8 cellular contexts compared by ENCODE assay signal in the genomic region with DNA sequence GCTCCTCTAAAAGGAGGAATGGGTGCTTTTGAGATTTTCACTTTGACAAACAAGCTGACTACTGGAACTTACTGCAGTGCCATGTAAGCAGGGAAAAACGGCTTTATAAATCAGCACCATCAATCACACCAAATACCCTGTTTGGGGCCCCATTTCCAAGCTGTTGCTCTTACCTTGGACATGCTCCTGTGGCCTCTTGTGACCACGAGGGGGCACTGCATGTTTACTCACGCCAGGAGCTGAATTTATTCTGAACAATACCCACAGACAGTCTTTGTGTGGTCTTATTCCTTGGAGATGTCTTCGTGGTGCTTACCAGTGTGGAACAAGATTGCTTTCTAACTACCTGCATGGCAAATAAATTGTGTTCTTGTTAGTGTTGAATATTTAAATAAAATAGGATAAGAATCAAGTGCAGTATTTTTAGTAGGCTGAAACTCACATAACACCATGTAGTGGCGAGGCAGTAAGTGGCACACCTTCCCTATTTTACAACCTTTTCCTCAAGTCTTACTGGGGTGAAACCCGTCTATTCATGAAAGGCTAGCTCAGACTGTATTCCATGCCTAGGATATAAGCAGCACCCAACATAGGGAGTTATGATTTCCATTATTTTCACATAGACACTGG.
DNase-seq lines count a peak whose midpoint lies in the region; ATAC-seq, FAIRE-seq and TF ChIP-seq lines count a peak whose summit lies in the region.

No MANE protein-coding gene starts in this region.

- TF ChIP-seq EP300 in A549 (IDR thresholded peaks at IDR 0.05), result no peak

- WGBS in A549 (ENCODE audit: missing lambda C conversion rate), result 4% methylated on average over 6 of the region's 6 CpGs
- 35% methylated on average over 6 of the region's 6 CpGs for WGBS in prostate gland

- no peaks in the 10 kb centered on the region for H3K36me3 Mint-ChIP-seq in activated T-helper 1 cell treated with anti-CD3 and anti-CD28 coated beads, Interleukin-12 subunit alpha, Interleukin-12 subunit beta, Interleukin-2, Interleukin-4 antibody, amounts not matched to agents 30 ng/mL and 10 ng/mL and 1 ng/mL, durations not matched to agents 14 hours and 24 hours and 36 hours (ENCODE audit: low read depth)

- H3K9me3 Mint-ChIP-seq in activated T-helper 1 cell treated with anti-CD3 and anti-CD28 coated beads, Interleukin-12 subunit alpha, Interleukin-12 subunit beta, Interleukin-2, Interleukin-4 antibody, amounts not matched to agents 30 ng/mL and 10 ng/mL and 1 ng/mL, durations not matched to agents 14 hours and 24 hours and 36 hours, result no peaks in the 10 kb centered on the region

- H3K27ac ChIP-seq in A549 (no peak overlapping the region), prostate gland (no peak overlapping the region)

- CTCF ChIA-PET in A549 (lab: Yijun Ruan, JAX), result interaction anchor here (0.8 to 2.9 kb wide), 2 partner anchors 1399 to 1405 kb away, joined by 3 to 23 read pairs; no protein-coding TSS in a partner anchor

- no peaks in the 10 kb centered on the region for H3K9me3 ChIP-seq in A549
- no peaks in the 10 kb centered on the region for H3K9me3 ChIP-seq in prostate gland

- no peak overlapping the region for H3K27ac Mint-ChIP-seq in activated T-helper 1 cell treated with anti-CD3 and anti-CD28 coated beads, Interleukin-12 subunit alpha, Interleukin-12 subunit beta, Interleukin-2, Interleukin-4 antibody, amounts not matched to agents 30 ng/mL and 10 ng/mL and 1 ng/mL, durations not matched to agents 14 hours and 24 hours and 36 hours

- no peak for FAIRE-seq in A549 (lab: Jason Lieb, UNC)

- H3K36me3 ChIP-seq in prostate gland, result no peaks in the 10 kb centered on the region

- TF ChIP-seq POLR2A in A549 (IDR thresholded peaks at IDR 0.05; ENCODE audit: low read length) (no peak), prostate gland (IDR thresholded peaks at IDR 0.05) (no peak)

- no peak overlapping the region for H3K4me2 ChIP-seq in A549

- no peaks in the 10 kb centered on the region for H3K4me1 Mint-ChIP-seq in activated T-helper 1 cell treated with anti-CD3 and anti-CD28 coated beads, Interleukin-12 subunit alpha, Interleukin-12 subunit beta, Interleukin-2, Interleukin-4 antibody, amounts not matched to agents 30 ng/mL and 10 ng/mL and 1 ng/mL, durations not matched to agents 14 hours and 24 hours and 36 hours (ENCODE audit: low read depth)

- no peak overlapping the region for H3K4me3 Mint-ChIP-seq in activated T-helper 1 cell treated with anti-CD3 and anti-CD28 coated beads, Interleukin-12 subunit alpha, Interleukin-12 subunit beta, Interleukin-2, Interleukin-4 antibody, amounts not matched to agents 30 ng/mL and 10 ng/mL and 1 ng/mL, durations not matched to agents 14 hours and 24 hours and 36 hours

- TF ChIP-seq RAD21 in A549 (conservative IDR thresholded peaks at IDR 0.05 in 1 of 2, IDR thresholded peaks at IDR 0.05 in 1 of 2), result peak; percentile 54 to 74; a peak in 4 of 5 replicates

- H3K4me3 ChIP-seq in A549 (no peak overlapping the region), GM12864 (ENCODE audit: low read depth, low read length) (no peak overlapping the region), prostate gland (no peak overlapping the region)

- DNase-seq in A549 (ENCODE audit: low read depth in 1 of 2, low spot score in 1 of 2), result peak; percentile 4 to 59
- peak; percentile 15 for DNase-seq in GM12864 (ENCODE audit: low read depth)
- DNase-seq in NCI-H2029 treated with DMSO at 0.1 percent for 48 hours (lab: John Stamatoyannopoulos, UW), result peak; percentile 21
- DNase-seq in activated T-helper 1 cell treated with anti-CD3 and anti-CD28 coated beads, Interleukin-12 subunit alpha, Interleukin-12 subunit beta, Interleukin-2, Interleukin-4 antibody, amounts not matched to agents 30 ng/mL and 10 ng/mL and 1 ng/mL, durations not matched to agents 14 hours and 24 hours and 36 hours (ENCODE audit: low spot score), result peak; percentile 2
- peak; percentile 74 for DNase-seq in Right ventricle myocardium superior
- no peak for DNase-seq in prostate gland (ENCODE audit: low spot score)
- DNase-seq in KG1 (lab: John Stamatoyannopoulos, UW), result no peak

- ATAC-seq in A549 (peak; percentile 50 to 88; a peak in 5 of 6 replicates), HG02759 (IDR thresholded peaks at IDR 0.05; ENCODE audit: unreplicated experiment) (peak; percentile 77), Right ventricle myocardium superior (ENCODE audit: poor library complexity) (peak; percentile 75)

- peak; percentile 53 for TF ChIP-seq CTCF in A549 (IDR thresholded peaks at IDR 0.05)
- peak; percentile 82 for TF ChIP-seq CTCF in GM12864 (IDR thresholded peaks at IDR 0.05; ENCODE audit: low read depth, low read length, missing control alignments)
- TF ChIP-seq CTCF in prostate gland (IDR thresholded peaks at IDR 0.05), result peak in 3 of 4 experiments; percentile 17 to 52 (median 21)

- intact Hi-C loops in activated T-helper 1 cell treated with anti-CD3 and anti-CD28 coated beads, Interleukin-12 subunit alpha, Interleukin-12 subunit beta, Interleukin-2, Interleukin-4 antibody, amounts not matched to agents 30 ng/mL and 10 ng/mL and 1 ng/mL, durations not matched to agents 14 hours and 24 hours and 36 hours (cut with micrococcal nuclease), result loop anchor here (1.0 kb wide), 1 partner anchor 1405 kb away; no protein-coding TSS in a partner anchor
- intact Hi-C loops in Right ventricle myocardium superior (cut with DNase I) (loop anchor here (5.0 kb wide), 1 partner anchor 587 kb away; no protein-coding TSS in a partner anchor), prostate gland (cut with DNase I) (no loop called here)

- H3K27me3 ChIP-seq in prostate gland (replicated peaks; ENCODE audit: insufficient read depth), result no peaks in the 10 kb centered on the region

- H3K4me1 ChIP-seq in A549 (no peaks in the 10 kb centered on the region), prostate gland (replicated peaks) (no peaks in the 10 kb centered on the region)

- peaks cover 4% of the 10 kb centered on the region for H3K27me3 Mint-ChIP-seq in activated T-helper 1 cell treated with anti-CD3 and anti-CD28 coated beads, Interleukin-12 subunit alpha, Interleukin-12 subunit beta, Interleukin-2, Interleukin-4 antibody, amounts not matched to agents 30 ng/mL and 10 ng/mL and 1 ng/mL, durations not matched to agents 14 hours and 24 hours and 36 hours (ENCODE audit: insufficient read depth)

- POLR2A ChIA-PET in A549 (lab: Yijun Ruan, JAX), result no interaction called here

TF ChIP-seq in A549, 52 proteins besides CTCF, POLR2A, EP300 and RAD21:
- TF ChIP-seq FOSB (CRISPR knock-in tag; IDR thresholded peaks at IDR 0.05) (no peak), SMC3 (IDR thresholded peaks at IDR 0.05) (peak; percentile 54)

Comparison
In these comparisons a context has a peak if more than half of its experiments do, and no peak if none do; other contexts are left out.
1. DNase-seq: peak in A549 (2 of 2), GM12864 (single experiment), NCI-H2029 treated with DMSO at 0.1 percent for 48 hours (single experiment), activated T-helper 1 cell treated with anti-CD3 and anti-CD28 coated beads, Interleukin-12 subunit alpha, Interleukin-12 subunit beta, Interleukin-2, Interleukin-4 antibody, amounts not matched to agents 30 ng/mL and 10 ng/mL and 1 ng/mL, durations not matched to agents 14 hours and 24 hours and 36 hours (single experiment) and Right ventricle myocardium superior (single experiment); none in prostate gland (single experiment) and KG1 (single experiment).
2. CTCF ChIP-seq: peak in every context shown above with its lines; median percentile 82 in GM12864; 53 in A549; 21 in prostate gland.
3. Peak in every context shown above with its lines, with median percentiles within 50 percentile points of each other: ATAC-seq.